In genomic region chr18:2997846-2998599, GRCh38 we compare ENCODE assay signal across 9 cellular contexts. TPM values are rescaled to one million over a fixed set of nuclear protein-coding genes. Genes with fewer than 3 reads are reported as not detected.
A peak's percentile ranks its signal among the peaks of the same experiment; 100 is the strongest.
DNase-seq lines count a peak whose midpoint lies in the region; ATAC-seq and TF ChIP-seq lines count a peak whose summit lies in the region.
"Had no signal": no experiment of that assay in that cellular context is flagged by ENCODE, and none has a peak within 500 bp of the region (broad histone marks: within the 10 kb centered on the region; RNA-seq: fewer than 3 reads in every experiment).

No MANE protein-coding gene starts in this region.

- DNase-seq in GM12865 (ENCODE audit: low read depth), result peak; percentile 63
- DNase-seq in foreskin melanocyte, result peak; percentile 72
- DNase-seq in progenitor cell of endocrine pancreas (ENCODE audit: low spot score, unreplicated experiment), result no peak
- DNase-seq in NCI-H146 (lab: John Stamatoyannopoulos, UW), result no peak
- DNase-seq: NK-92 treated with Interleukin-12 subunit alpha and Interleukin-12 subunit beta, amount 100 ng/mL, for 24 hours had no signal

- no peaks in the 10 kb centered on the region for H3K27me3 Mint-ChIP-seq in progenitor cell of endocrine pancreas

- ATAC-seq in GM21723 (IDR thresholded peaks at IDR 0.05; ENCODE audit: unreplicated experiment) (no peak), HG02759 (IDR thresholded peaks at IDR 0.05; ENCODE audit: unreplicated experiment) (no peak), HG03520 (IDR thresholded peaks at IDR 0.05; ENCODE audit: unreplicated experiment) (no peak)

- H3K4me3 Mint-ChIP-seq in progenitor cell of endocrine pancreas (ENCODE audit: low read depth), result no peak overlapping the region

- H3K36me3 Mint-ChIP-seq in progenitor cell of endocrine pancreas (ENCODE audit: insufficient read depth), result peaks cover 18% of the 10 kb centered on the region

- H3K27ac ChIP-seq in VCaP, result peak overlapping the region; percentile 63

- H3K27ac Mint-ChIP-seq in progenitor cell of endocrine pancreas, result peak overlapping the region; percentile 26

- no peak for TF ChIP-seq CTCF in GM12865 (IDR thresholded peaks at IDR 0.05; ENCODE audit: insufficient read depth, low read depth, low read length, missing control alignments)
- TF ChIP-seq CTCF in VCaP (conservative IDR thresholded peaks at IDR 0.05), result no peak
- no peak for TF ChIP-seq CTCF in progenitor cell of endocrine pancreas (IDR thresholded peaks at IDR 0.05; ENCODE audit: unreplicated experiment)

- peaks cover 10% of the 10 kb centered on the region for H3K9me3 Mint-ChIP-seq in progenitor cell of endocrine pancreas (ENCODE audit: low read depth)

- peaks cover 16% of the 10 kb centered on the region for H3K4me1 Mint-ChIP-seq in progenitor cell of endocrine pancreas (ENCODE audit: low read depth)

- peak overlapping the region; percentile 9; the same call in 1 of the 2 replicates for H3K4me3 ChIP-seq in GM12865 (ENCODE audit: low read depth, low read length)

RNA-seq across cellular contexts. Expression of gene LPIN2, which starts 14.9 kb away (rescaled TPM):
- 22.8 and 25.9 TPM in 2 replicates for total RNA-seq in progenitor cell of endocrine pancreas

Comparison
In these comparisons a context has a peak if more than half of its experiments do, and no peak if none do; other contexts are left out.
1. DNase-seq: peak in GM12865 (single experiment) and foreskin melanocyte (single experiment); none in progenitor cell of endocrine pancreas (single experiment) and NCI-H146 (single experiment).